8 cellular contexts compared by ENCODE assay signal in the genomic region with DNA sequence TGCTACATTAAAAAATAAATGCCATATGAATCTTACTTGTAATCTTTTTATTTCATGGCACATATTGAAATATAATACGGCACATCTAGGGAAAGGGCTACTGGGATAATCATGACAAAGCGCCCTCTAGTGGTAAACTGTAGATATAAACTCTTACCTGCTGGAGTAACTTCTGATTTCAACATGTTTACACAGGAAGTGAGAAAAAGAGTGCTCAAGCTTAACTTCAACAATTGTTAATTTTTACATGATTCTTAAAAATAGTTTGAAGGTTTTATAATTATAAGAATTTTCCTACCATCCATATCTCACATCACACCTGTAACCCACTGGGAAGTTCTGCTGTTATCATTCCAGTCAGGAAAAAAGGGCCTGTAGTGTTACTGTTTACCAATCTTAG. TPM values are rescaled to one million over a fixed set of nuclear protein-coding genes. Genes with fewer than 3 reads are reported as not detected.
A peak's percentile ranks its signal among the peaks of the same experiment; 100 is the strongest.
DNase-seq lines count a peak whose midpoint lies in the region; ATAC-seq, FAIRE-seq and TF ChIP-seq lines count a peak whose summit lies in the region.

No MANE protein-coding gene starts in this region.

- no peaks in the 10 kb centered on the region for H3K4me1 ChIP-seq in breast epithelium
- peaks cover 0 to 15% (median 11%) of the 10 kb centered on the region in 4 donors for H3K4me1 ChIP-seq in liver (ENCODE audit: control insufficient read depth in 4 of 4, insufficient read depth in 4 of 4, low read length in 3 of 4)

- peak; percentile 98 for FAIRE-seq in A204.1 (lab: Jason Lieb, UNC)

- TF ChIP-seq POLR2A in breast epithelium (IDR thresholded peaks at IDR 0.05): no peak

- H3K27me3 ChIP-seq in breast epithelium: no peaks in the 10 kb centered on the region
- no peaks in the 10 kb centered on the region for H3K27me3 ChIP-seq in liver (ENCODE audit: control insufficient read depth in 4 of 4, insufficient read depth in 4 of 4, low read length in 3 of 4)

- intact Hi-C loops in breast epithelium (cut with DNase I; ENCODE audit: low total_unique reads): no loop called here

- no peak overlapping the region for H3K9ac ChIP-seq in liver (ENCODE audit: low read depth in 1 of 2, low read length in 2 of 2)

- DNase-seq in GM10266 (ENCODE audit: extremely low spot score): peak; percentile 31
- DNase-seq in NOMO-1 (lab: John Stamatoyannopoulos, UW; ENCODE audit: unreplicated experiment in 2 of 2): peak; percentile 44 to 98
- DNase-seq in breast epithelium (ENCODE audit: low spot score in 2 of 2): no peak
- no peak for DNase-seq in omental fat pad (ENCODE audit: low spot score)

- no peaks in the 10 kb centered on the region for H3K9me3 ChIP-seq in breast epithelium
- no peaks in the 10 kb centered on the region for H3K9me3 ChIP-seq in liver (ENCODE audit: control insufficient read depth in 4 of 4, low read length in 3 of 4)

- H3K4me3 ChIP-seq in breast epithelium: no peak overlapping the region
- no peak overlapping the region for H3K4me3 ChIP-seq in liver (ENCODE audit: low read depth in 1 of 3, low read length in 3 of 3)

- TF ChIP-seq RAD21 in Ishikawa (IDR thresholded peaks at IDR 0.05; ENCODE audit: low read depth) (peak; percentile 46; the same call in 1 of the 2 replicates), liver (IDR thresholded peaks at IDR 0.05) (peak; percentile 69 to 78)

- ATAC-seq in omental fat pad (ENCODE audit: low FRiP score) (no peak), HG03039 (IDR thresholded peaks at IDR 0.05; ENCODE audit: unreplicated experiment) (no peak)

- WGBS in liver: under 1% methylated on average over 2 of the region's 2 CpGs

- H3K27ac ChIP-seq in breast epithelium (no peak overlapping the region), liver (ENCODE audit: low read depth in 1 of 2, low read length in 2 of 2) (no peak overlapping the region)

- H3K36me3 ChIP-seq in breast epithelium: no peaks in the 10 kb centered on the region
- no peaks in the 10 kb centered on the region for H3K36me3 ChIP-seq in liver (ENCODE audit: control insufficient read depth in 4 of 4, insufficient read depth in 3 of 4, low read depth in 1 of 4, low read length in 3 of 4)

- TF ChIP-seq EP300 in Ishikawa (IDR thresholded peaks at IDR 0.05; ENCODE audit: borderline replicate concordance): no peak

- TF ChIP-seq CTCF in GM10266 (IDR thresholded peaks at IDR 0.05; ENCODE audit: control insufficient read depth, insufficient read depth, low read depth, missing control alignments): peak; percentile 70
- peak; percentile 64 to 71 (median 68) for TF ChIP-seq CTCF in breast epithelium (IDR thresholded peaks at IDR 0.05)
- peak; percentile 77 for TF ChIP-seq CTCF in liver (IDR thresholded peaks at IDR 0.05; ENCODE audit: low read depth, low read length, missing input control)
- peak in 1 of 3 donors; percentile 43 for TF ChIP-seq CTCF in omental fat pad (IDR thresholded peaks at IDR 0.05)

TF ChIP-seq in Ishikawa, 13 proteins besides CTCF, POLR2A, EP300 and RAD21:
- no peak for TF ChIP-seq ZBTB7A (IDR thresholded peaks at IDR 0.05; ENCODE audit: low read depth)
- TF ChIP-seq, protein P1, sequence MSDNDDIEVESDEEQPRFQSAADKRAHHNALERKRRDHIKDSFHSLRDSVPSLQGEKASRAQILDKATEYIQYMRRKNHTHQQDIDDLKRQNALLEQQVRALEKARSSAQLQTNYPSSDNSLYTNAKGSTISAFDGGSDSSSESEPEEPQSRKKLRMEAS (IDR thresholded peaks at IDR 0.05): no peak
- no peak for TF ChIP-seq CEBPB (IDR thresholded peaks at IDR 0.05)
- TF ChIP-seq TAF1 (IDR thresholded peaks at IDR 0.05; ENCODE audit: low read depth): no peak
- TF ChIP-seq FOXM1 (IDR thresholded peaks at IDR 0.05; ENCODE audit: borderline replicate concordance, low read depth): no peak
- TF ChIP-seq YY1 (IDR thresholded peaks at IDR 0.05; ENCODE audit: low read depth): no peak
- TF ChIP-seq, protein P2, sequence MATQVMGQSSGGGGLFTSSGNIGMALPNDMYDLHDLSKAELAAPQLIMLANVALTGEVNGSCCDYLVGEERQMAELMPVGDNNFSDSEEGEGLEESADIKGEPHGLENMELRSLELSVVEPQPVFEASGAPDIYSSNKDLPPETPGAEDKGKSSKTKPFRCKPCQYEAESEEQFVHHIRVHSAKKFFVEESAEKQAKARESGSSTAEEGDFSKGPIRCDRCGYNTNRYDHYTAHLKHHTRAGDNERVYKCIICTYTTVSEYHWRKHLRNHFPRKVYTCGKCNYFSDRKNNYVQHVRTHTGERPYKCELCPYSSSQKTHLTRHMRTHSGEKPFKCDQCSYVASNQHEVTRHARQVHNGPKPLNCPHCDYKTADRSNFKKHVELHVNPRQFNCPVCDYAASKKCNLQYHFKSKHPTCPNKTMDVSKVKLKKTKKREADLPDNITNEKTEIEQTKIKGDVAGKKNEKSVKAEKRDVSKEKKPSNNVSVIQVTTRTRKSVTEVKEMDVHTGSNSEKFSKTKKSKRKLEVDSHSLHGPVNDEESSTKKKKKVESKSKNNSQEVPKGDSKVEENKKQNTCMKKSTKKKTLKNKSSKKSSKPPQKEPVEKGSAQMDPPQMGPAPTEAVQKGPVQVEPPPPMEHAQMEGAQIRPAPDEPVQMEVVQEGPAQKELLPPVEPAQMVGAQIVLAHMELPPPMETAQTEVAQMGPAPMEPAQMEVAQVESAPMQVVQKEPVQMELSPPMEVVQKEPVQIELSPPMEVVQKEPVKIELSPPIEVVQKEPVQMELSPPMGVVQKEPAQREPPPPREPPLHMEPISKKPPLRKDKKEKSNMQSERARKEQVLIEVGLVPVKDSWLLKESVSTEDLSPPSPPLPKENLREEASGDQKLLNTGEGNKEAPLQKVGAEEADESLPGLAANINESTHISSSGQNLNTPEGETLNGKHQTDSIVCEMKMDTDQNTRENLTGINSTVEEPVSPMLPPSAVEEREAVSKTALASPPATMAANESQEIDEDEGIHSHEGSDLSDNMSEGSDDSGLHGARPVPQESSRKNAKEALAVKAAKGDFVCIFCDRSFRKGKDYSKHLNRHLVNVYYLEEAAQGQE (IDR thresholded peaks at IDR 0.05; ENCODE audit: low read depth): no peak
- TF ChIP-seq TCF12 (IDR thresholded peaks at IDR 0.05; ENCODE audit: low read depth): no peak
- TF ChIP-seq TEAD4 (IDR thresholded peaks at IDR 0.05): no peak

TF ChIP-seq in liver, 16 proteins besides CTCF, POLR2A, EP300 and RAD21:
- TF ChIP-seq, protein P2 (IDR thresholded peaks at IDR 0.05): no peak
- peak; percentile 47 for TF ChIP-seq FOXA2 (IDR thresholded peaks at IDR 0.05)
- TF ChIP-seq HNF4G (IDR thresholded peaks at IDR 0.05): no peak
- TF ChIP-seq RXRA (IDR thresholded peaks at IDR 0.05): no peak
- no peak for TF ChIP-seq GABPA (IDR thresholded peaks at IDR 0.05 in 1 of 2, conservative IDR thresholded peaks at IDR 0.05 in 1 of 2)
- TF ChIP-seq, protein P3, sequence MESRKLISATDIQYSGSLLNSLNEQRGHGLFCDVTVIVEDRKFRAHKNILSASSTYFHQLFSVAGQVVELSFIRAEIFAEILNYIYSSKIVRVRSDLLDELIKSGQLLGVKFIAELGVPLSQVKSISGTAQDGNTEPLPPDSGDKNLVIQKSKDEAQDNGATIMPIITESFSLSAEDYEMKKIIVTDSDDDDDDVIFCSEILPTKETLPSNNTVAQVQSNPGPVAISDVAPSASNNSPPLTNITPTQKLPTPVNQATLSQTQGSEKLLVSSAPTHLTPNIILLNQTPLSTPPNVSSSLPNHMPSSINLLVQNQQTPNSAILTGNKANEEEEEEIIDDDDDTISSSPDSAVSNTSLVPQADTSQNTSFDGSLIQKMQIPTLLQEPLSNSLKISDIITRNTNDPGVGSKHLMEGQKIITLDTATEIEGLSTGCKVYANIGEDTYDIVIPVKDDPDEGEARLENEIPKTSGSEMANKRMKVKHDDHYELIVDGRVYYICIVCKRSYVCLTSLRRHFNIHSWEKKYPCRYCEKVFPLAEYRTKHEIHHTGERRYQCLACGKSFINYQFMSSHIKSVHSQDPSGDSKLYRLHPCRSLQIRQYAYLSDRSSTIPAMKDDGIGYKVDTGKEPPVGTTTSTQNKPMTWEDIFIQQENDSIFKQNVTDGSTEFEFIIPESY (IDR thresholded peaks at IDR 0.05): no peak
- no peak for TF ChIP-seq TAF1 (conservative IDR thresholded peaks at IDR 0.05)
- TF ChIP-seq, protein P4, sequence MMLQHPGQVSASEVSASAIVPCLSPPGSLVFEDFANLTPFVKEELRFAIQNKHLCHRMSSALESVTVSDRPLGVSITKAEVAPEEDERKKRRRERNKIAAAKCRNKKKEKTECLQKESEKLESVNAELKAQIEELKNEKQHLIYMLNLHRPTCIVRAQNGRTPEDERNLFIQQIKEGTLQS (IDR thresholded peaks at IDR 0.05): no peak
- no peak for TF ChIP-seq EGR1 (IDR thresholded peaks at IDR 0.05; ENCODE audit: low read depth in 2 of 2)

RNA-seq across cellular contexts. Expression of a gene that starts 2.0 kb away (rescaled TPM):
- 1 to 10 TPM in 1 of 3 donors, under 1 TPM in 1, not detected in 1; 0.33 to 4.4 TPM for total RNA-seq in breast epithelium
- 1 to 10 TPM in 1 of 2 donors, not detected in 1; 4.4 TPM for total RNA-seq in liver
- polyA plus RNA-seq in liver: not detected
- not detected for total RNA-seq in omental fat pad

RNA-seq across cellular contexts. Expression of a gene that starts 3.9 kb away (rescaled TPM):
- total RNA-seq in breast epithelium (10 to 100 TPM; 20.3 to 54.4 (median 24.6) TPM), liver (10 to 100 TPM; 18.0 to 18.2 TPM), omental fat pad (10 to 100 TPM; 11.3 to 33.7 (median 14.2) TPM)
- polyA plus RNA-seq in liver: 1 to 10 TPM; 4.0 to 5.8 TPM

Comparison
In these comparisons a context has a peak if more than half of its experiments do, and no peak if none do; other contexts are left out.
1. DNase-seq: peak in GM10266 (single experiment) and NOMO-1 (2 of 2); none in breast epithelium (0 of 2) and omental fat pad (single experiment).